ENCODE assay signal across 8 cellular contexts in the genomic region with DNA sequence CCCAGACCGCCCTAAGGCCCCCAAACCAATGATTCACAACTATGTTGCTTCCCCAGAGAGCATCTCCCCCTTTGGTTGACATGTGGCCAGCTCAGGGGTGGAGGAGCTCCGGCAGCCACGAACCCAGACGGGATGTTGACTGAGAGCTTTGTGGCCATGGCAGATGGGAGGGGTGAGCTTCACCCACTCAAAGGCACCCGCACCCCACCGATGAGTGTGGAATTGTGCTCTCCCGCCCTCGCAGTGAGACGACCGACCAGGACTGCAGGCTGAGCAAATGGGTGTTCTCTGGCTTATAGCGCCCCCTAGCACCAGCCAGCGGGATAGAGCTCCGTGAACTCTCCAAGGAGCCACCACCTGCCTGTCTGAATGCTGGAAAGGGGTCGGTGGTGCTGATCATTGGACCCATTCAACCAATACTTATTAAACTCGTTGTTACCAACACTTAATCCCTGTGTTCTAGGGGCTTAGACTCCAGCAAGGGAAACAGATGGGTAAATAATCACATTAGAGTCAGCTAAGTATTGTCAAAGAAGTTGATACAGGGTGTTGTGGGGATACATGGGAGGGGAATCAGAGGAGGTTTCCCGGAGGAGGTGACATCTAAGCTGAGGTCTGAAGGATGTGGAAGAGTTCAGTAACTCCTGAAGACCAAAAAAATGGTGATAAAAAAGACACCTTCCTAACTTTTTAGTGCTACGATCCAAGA. TPM values are rescaled to one million over a fixed set of nuclear protein-coding genes. Genes with fewer than 3 reads are reported as not detected.
DNase-seq lines count a peak whose midpoint lies in the region; ATAC-seq and TF ChIP-seq lines count a peak whose summit lies in the region.

No MANE protein-coding gene starts in this region.

- peak; percentile 79 for TF ChIP-seq RAD21 in SK-N-SH (IDR thresholded peaks at IDR 0.05; ENCODE audit: low read length)

- H3K9me2 ChIP-seq in SK-N-SH = no peaks in the 10 kb centered on the region

- 28% methylated on average over 10 of the region's 17 CpGs for WGBS in SK-N-SH (ENCODE audit: low lambda C conversion rate)

- H3K4me1 ChIP-seq in SK-N-SH (ENCODE audit: control insufficient read depth in 1 of 2, insufficient read depth in 2 of 2, low read depth in 1 of 2, low read length in 1 of 2) = peaks cover 0 to 8% of the 10 kb centered on the region in 2 experiments; a peak in 1 of 4 replicates

- H3K27me3 ChIP-seq in SK-N-SH (ENCODE audit: insufficient read depth) = no peaks in the 10 kb centered on the region

- H3K27ac Mint-ChIP-seq in HFFc6 = peak overlapping the region; percentile 7; the same call in 1 of the 2 replicates

- H3K79me2 ChIP-seq in SK-N-SH (ENCODE audit: insufficient read depth) = peaks cover under 1% of the 10 kb centered on the region; the same call in 1 of the 2 replicates

- no peaks in the 10 kb centered on the region for H3K9me3 ChIP-seq in SK-N-SH

- CTCF ChIA-PET in SK-N-SH (lab: Yijun Ruan, JAX) = interaction anchor here (0.6 to 12.7 kb wide), 65 partner anchors 9 to 405 kb away, joined by 3 to 93 read pairs (median 4); no protein-coding TSS in a partner anchor

- no peak for ATAC-seq in HG02840 (IDR thresholded peaks at IDR 0.05; ENCODE audit: low FRiP score, unreplicated experiment)

- peaks cover 70% of the 10 kb centered on the region for H3K4me1 Mint-ChIP-seq in HFFc6 (ENCODE audit: low read depth)

- no peaks in the 10 kb centered on the region for H3K36me3 ChIP-seq in SK-N-SH (replicated peaks in 1 of 2; ENCODE audit: control insufficient read depth in 1 of 2, insufficient read depth in 2 of 2, low read length in 1 of 2)

- DNase-seq in AG20443 (ENCODE audit: low spot score) = peak; percentile 87
- peak; percentile 68 for DNase-seq in HFFc6
- DNase-seq in SK-N-SH = peak; percentile 76
- DNase-seq in activated naive CD8-positive, alpha-beta T cell treated with anti-CD3 and anti-CD28 coated beads, Interleukin-2, amount 50 U/mL, for 16 hours (ENCODE audit: low read depth, low spot score) = peak; percentile 11
- peak; percentile 82 for DNase-seq in cardiac septum (ENCODE audit: low spot score)
- peak; percentile 75 for DNase-seq in putamen (ENCODE audit: low spot score)
- DNase-seq in NCI-H128 (lab: John Stamatoyannopoulos, UW; ENCODE audit: unreplicated experiment) = no peak

- no peak overlapping the region for H3K27ac ChIP-seq in SK-N-SH (ENCODE audit: low read depth in 2 of 2, low read length in 1 of 2)

- H2AFZ ChIP-seq in SK-N-SH (ENCODE audit: low read depth) = no peak overlapping the region

- intact Hi-C loops in cardiac septum (cut with DNase I) = loop anchor here (1.0 to 5.0 kb wide), 3 partner anchors 35 to 269 kb away; no protein-coding TSS in a partner anchor

- no peaks in the 10 kb centered on the region for H3F3A ChIP-seq in SK-N-SH (replicated peaks; ENCODE audit: insufficient read depth)

- H3K27me3 Mint-ChIP-seq in HFFc6 (ENCODE audit: insufficient read depth) = peaks cover 1% of the 10 kb centered on the region; the same call in 1 of the 2 replicates

- peak; percentile 95 for TF ChIP-seq CTCF in HFFc6 (IDR thresholded peaks at IDR 0.05)
- peak; percentile 87 for TF ChIP-seq CTCF in SK-N-SH (IDR thresholded peaks at IDR 0.05)

- no peak overlapping the region for H3K4me2 ChIP-seq in SK-N-SH

- no peaks in the 10 kb centered on the region for H4K20me1 ChIP-seq in SK-N-SH (ENCODE audit: insufficient read depth)

- POLR2A ChIA-PET in SK-N-SH (lab: Yijun Ruan, JAX) = no interaction called here

- no peaks in the 10 kb centered on the region for H3K9me3 Mint-ChIP-seq in HFFc6

- peak overlapping the region in 1 of 2 experiments; percentile 11; a peak in 1 of 4 replicates for H3K4me3 ChIP-seq in SK-N-SH (ENCODE audit: low read depth in 2 of 2, low read length in 1 of 2)

- no peak overlapping the region for H3K9ac ChIP-seq in SK-N-SH

- H3K36me3 Mint-ChIP-seq in HFFc6 (ENCODE audit: low read depth) = no peaks in the 10 kb centered on the region

- peak overlapping the region; percentile 50 for H3K4me3 Mint-ChIP-seq in HFFc6

- no peak for TF ChIP-seq EP300 in SK-N-SH (IDR thresholded peaks at IDR 0.05; ENCODE audit: borderline replicate concordance in 1 of 2, low read depth in 1 of 2, low read length in 1 of 2)

TF ChIP-seq in SK-N-SH, 30 proteins besides CTCF, POLR2A, EP300 and RAD21:
- TF ChIP-seq SIN3A (IDR thresholded peaks at IDR 0.05; ENCODE audit: borderline replicate concordance, low read depth, low read length) (no peak), SMC3 (IDR thresholded peaks at IDR 0.05; ENCODE audit: low read depth, low read length) (peak; percentile 77), TEAD4 (IDR thresholded peaks at IDR 0.05; ENCODE audit: borderline replicate concordance, insufficient read depth) (no peak)
- TF ChIP-seq, protein P1, sequence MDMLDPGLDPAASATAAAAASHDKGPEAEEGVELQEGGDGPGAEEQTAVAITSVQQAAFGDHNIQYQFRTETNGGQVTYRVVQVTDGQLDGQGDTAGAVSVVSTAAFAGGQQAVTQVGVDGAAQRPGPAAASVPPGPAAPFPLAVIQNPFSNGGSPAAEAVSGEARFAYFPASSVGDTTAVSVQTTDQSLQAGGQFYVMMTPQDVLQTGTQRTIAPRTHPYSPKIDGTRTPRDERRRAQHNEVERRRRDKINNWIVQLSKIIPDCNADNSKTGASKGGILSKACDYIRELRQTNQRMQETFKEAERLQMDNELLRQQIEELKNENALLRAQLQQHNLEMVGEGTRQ (IDR thresholded peaks at IDR 0.05; ENCODE audit: borderline replicate concordance, low read depth, low read length) = no peak

RNA-seq across cellular contexts. Expression of gene TIMP3, which starts 4.5 kb away (rescaled TPM):
- total RNA-seq in HFFc6 (2021; fragmentation: NEBNext Ultra II Directional; extraction: Animal tissue kit (Norgen Biotek cat#: 25700)) = 100 to 1,000 TPM; 303 to 525 (median 354) TPM
- 23.1 and 26.1 TPM in 2 replicates for polyA plus RNA-seq in SK-N-SH (2012; rRNA removed)
- polyA plus RNA-seq in SK-N-SH (2012; cell fraction: cytosol; rRNA removed) = 18.3 and 23.3 TPM in 2 replicates
- polyA plus RNA-seq in SK-N-SH (2012; cell fraction: nucleus; rRNA removed) = 19.2 and 25.7 TPM in 2 replicates
- 116 TPM for total RNA-seq in cardiac septum
